9 cellular contexts compared by ENCODE assay signal in the genomic region with DNA sequence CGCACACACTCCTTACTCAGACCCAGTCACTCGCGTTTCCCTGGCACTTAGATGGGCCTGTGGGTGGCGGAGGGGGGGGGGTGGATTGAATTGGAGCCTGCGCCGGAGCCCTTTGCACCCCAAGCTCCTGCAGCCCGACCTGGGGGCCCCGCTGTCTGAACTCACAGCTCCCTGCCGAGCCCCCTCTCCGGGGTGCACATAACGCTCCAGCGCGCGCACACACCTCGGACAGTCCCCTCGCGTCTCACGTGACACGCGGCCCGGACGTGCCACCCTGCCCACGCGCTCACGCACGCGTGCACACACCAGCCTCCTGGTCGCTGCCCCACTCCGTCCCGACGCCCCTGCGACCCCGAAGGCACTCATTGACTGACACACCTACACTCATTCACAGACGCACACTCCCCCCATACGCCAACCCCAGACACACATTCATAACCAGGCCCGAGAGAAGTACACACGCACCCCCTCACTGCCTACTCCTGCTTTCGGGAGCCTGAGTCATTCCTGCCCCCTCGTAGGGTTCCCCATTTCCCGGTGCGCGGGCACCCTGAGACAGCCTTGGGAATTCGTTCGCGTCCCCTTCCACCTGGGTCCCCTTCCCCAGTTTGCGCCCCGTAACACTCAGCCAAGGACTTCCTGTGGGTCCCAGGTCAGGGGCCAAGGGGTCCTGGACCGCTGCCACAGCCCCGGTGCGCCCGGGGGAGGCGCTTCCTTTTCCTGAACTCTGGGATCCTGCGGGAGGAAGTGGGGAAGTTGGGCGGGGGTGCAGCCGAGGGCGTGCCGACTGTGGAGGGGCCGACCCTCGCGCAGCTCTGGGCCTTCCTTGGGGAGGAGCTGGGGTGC. TPM values are rescaled to one million over a fixed set of nuclear protein-coding genes. Genes with fewer than 3 reads are reported as not detected.
DNase-seq lines count a peak whose midpoint lies in the region; ATAC-seq and TF ChIP-seq lines count a peak whose summit lies in the region.
"Had no signal": no experiment of that assay in that cellular context is flagged by ENCODE, and none has a peak within 500 bp of the region (broad histone marks: within the 10 kb centered on the region; RNA-seq: fewer than 3 reads in every experiment).

No MANE protein-coding gene starts in this region.

- peak overlapping the region; percentile 79 for H3K4me3 Mint-ChIP-seq in osteocyte (ENCODE audit: unreplicated experiment)

- no peaks in the 10 kb centered on the region for H3K36me3 Mint-ChIP-seq in activated naive CD4-positive, alpha-beta T cell treated with anti-CD3 and anti-CD28 coated beads, Interleukin-2, amount 50 U/mL, for 72 hours
- H3K36me3 Mint-ChIP-seq in osteocyte (ENCODE audit: unreplicated experiment) = peaks cover 2% of the 10 kb centered on the region

- peaks cover 22% of the 10 kb centered on the region for H3K4me1 Mint-ChIP-seq in osteocyte (ENCODE audit: unreplicated experiment)

- DNase-seq in GDM1 (lab: John Stamatoyannopoulos, UW) = peak; percentile 94
- peak; percentile 70 for DNase-seq in OCI-M1 (lab: John Stamatoyannopoulos, UW)
- DNase-seq in activated naive CD4-positive, alpha-beta T cell treated with anti-CD3 and anti-CD28 coated beads, Interleukin-2, amount 50 U/mL, for 72 hours (ENCODE audit: low spot score in 2 of 2) = peak in 1 of 2 donors; percentile 73
- DNase-seq in Right ventricle myocardium superior = peak; percentile 87
- DNase-seq in osteocyte (ENCODE audit: extremely low spot score, unreplicated experiment) = no peak
- no peak for DNase-seq in HPDE6-E6E7 (ENCODE audit: extremely low spot score)
- DNase-seq in NCI-H2107 (lab: John Stamatoyannopoulos, UW) = no peak

- no peaks in the 10 kb centered on the region for H3K27me3 Mint-ChIP-seq in osteocyte (ENCODE audit: unreplicated experiment)

- TF ChIP-seq CTCF in osteocyte (IDR thresholded peaks at IDR 0.05) = no peak

- H3K9me3 Mint-ChIP-seq in activated naive CD4-positive, alpha-beta T cell treated with anti-CD3 and anti-CD28 coated beads, Interleukin-2, amount 50 U/mL, for 72 hours = no peaks in the 10 kb centered on the region
- no peaks in the 10 kb centered on the region for H3K9me3 Mint-ChIP-seq in osteocyte (ENCODE audit: unreplicated experiment)

- intact Hi-C loops in Right ventricle myocardium superior (cut with DNase I) = no loop called here

- ATAC-seq in activated naive CD4-positive, alpha-beta T cell treated with anti-CD3 and anti-CD28 coated beads, Interleukin-2, amount 50 U/mL, for 72 hours = peak; percentile 55 to 69
- peak; percentile 77 for ATAC-seq in Right ventricle myocardium superior (ENCODE audit: poor library complexity)
- no peak for ATAC-seq in HG03460 (IDR thresholded peaks at IDR 0.05; ENCODE audit: unreplicated experiment)

- peak overlapping the region; percentile 29 to 87 for H3K27ac Mint-ChIP-seq in activated naive CD4-positive, alpha-beta T cell treated with anti-CD3 and anti-CD28 coated beads, Interleukin-2, amount 50 U/mL, for 72 hours
- H3K27ac Mint-ChIP-seq in osteocyte (ENCODE audit: unreplicated experiment) = peak overlapping the region; percentile 68

RNA-seq across cellular contexts. Expression of a gene that starts 1.1 kb away (rescaled TPM):
- total RNA-seq in activated naive CD4-positive, alpha-beta T cell treated with anti-CD3 and anti-CD28 coated beads, Interleukin-2, amount 50 U/mL, for 72 hours = 10 to 100 TPM; 15.4 to 21.4 TPM
- total RNA-seq in Right ventricle myocardium superior (16.3 TPM), osteocyte (16.5 and 17.4 TPM in 2 replicates)

RNA-seq across cellular contexts. Expression of a gene that starts 38.0 kb away (rescaled TPM):
- 10 to 100 TPM; 39.6 to 73.5 TPM for total RNA-seq in activated naive CD4-positive, alpha-beta T cell treated with anti-CD3 and anti-CD28 coated beads, Interleukin-2, amount 50 U/mL, for 72 hours
- total RNA-seq in Right ventricle myocardium superior = 0.32 TPM
- not detected in 2 replicates for total RNA-seq in osteocyte
- total RNA-seq: NCI-H460 had no signal

RNA-seq across cellular contexts. Expression of a gene that starts 45.3 kb away (rescaled TPM):
- 100 to 1,000 TPM; 560 to 601 TPM for total RNA-seq in activated naive CD4-positive, alpha-beta T cell treated with anti-CD3 and anti-CD28 coated beads, Interleukin-2, amount 50 U/mL, for 72 hours
- total RNA-seq in Right ventricle myocardium superior (160 TPM), osteocyte (301 and 304 TPM in 2 replicates)

Comparison
In these comparisons a context has a peak if more than half of its experiments do, and no peak if none do; other contexts are left out.
1. DNase-seq: peak in GDM1 (single experiment), OCI-M1 (single experiment) and Right ventricle myocardium superior (single experiment); none in osteocyte (single experiment), HPDE6-E6E7 (single experiment) and NCI-H2107 (single experiment).
2. RNA of a gene that starts 38.0 kb away (total RNA-seq): 39.6 to 73.5 TPM in activated naive CD4-positive, alpha-beta T cell treated with anti-CD3 and anti-CD28 coated beads, Interleukin-2, amount 50 U/mL, for 72 hours; 0.32 TPM in Right ventricle myocardium superior (single experiment) and not detected in osteocyte; every median in the first group is over 10 times any median in the second.